Comparison of ENCODE assay signal across 8 cellular contexts in genomic region chr16:1474471-1474795, GRCh38. TPM values are rescaled to one million over a fixed set of nuclear protein-coding genes. Genes with fewer than 3 reads are reported as not detected.
DNase-seq lines count a peak whose midpoint lies in the region; ATAC-seq and TF ChIP-seq lines count a peak whose summit lies in the region.

No MANE protein-coding gene starts in this region.

- no peak for TF ChIP-seq CTCF in CD14-positive monocyte (IDR thresholded peaks at IDR 0.05)
- no peak for TF ChIP-seq CTCF in RWPE1 (conservative IDR thresholded peaks at IDR 0.05; ENCODE audit: low read depth)
- no peak for TF ChIP-seq CTCF in foreskin fibroblast (IDR thresholded peaks at IDR 0.05; ENCODE audit: low read depth, low read length)
- TF ChIP-seq CTCF in gastrocnemius medialis (IDR thresholded peaks at IDR 0.05 in 4 of 5, conservative IDR thresholded peaks at IDR 0.05 in 1 of 5), result no peak
- no peak for TF ChIP-seq CTCF in omental fat pad (IDR thresholded peaks at IDR 0.05)
- no peak for TF ChIP-seq CTCF in GM13976 (IDR thresholded peaks at IDR 0.05; ENCODE audit: borderline replicate concordance, control extremely low read depth, extremely low read depth, insufficient read depth, missing control alignments)

- DNase-seq in CD14-positive monocyte (ENCODE audit: low spot score), result no peak
- peak; percentile 15 for DNase-seq in RWPE1 (ENCODE audit: low spot score)
- DNase-seq in foreskin fibroblast, result peak in 1 of 2 donors; percentile 27
- DNase-seq in gastrocnemius medialis, result no peak
- DNase-seq in omental fat pad (ENCODE audit: low spot score), result no peak
- no peak for DNase-seq in NCI-H1417 treated with DMSO at 0.1 percent for 48 hours (lab: John Stamatoyannopoulos, UW)
- DNase-seq in GM13976 (ENCODE audit: low spot score), result no peak

- no peaks in the 10 kb centered on the region for H3K27me3 ChIP-seq in gastrocnemius medialis

- no peak for TF ChIP-seq POLR2A in gastrocnemius medialis (IDR thresholded peaks at IDR 0.05)

- peaks cover 52% of the 10 kb centered on the region for H3K4me1 Mint-ChIP-seq in CD14-positive monocyte

- intact Hi-C loops in CD14-positive monocyte (cut with micrococcal nuclease) (loop anchor here (5.0 to 10.0 kb wide), 4 partner anchors 68 to 300 kb away; partner anchors contain the start of genes CRAMP1 (in 2 of the 2), IFT140 (in 2 of the 2), EME2 (in 1 of the 2) and MRPS34 (in 1 of the 2)), gastrocnemius medialis (cut with DNase I; ENCODE audit: low total_unique reads) (loop anchor here (2.0 to 10.0 kb wide), 3 partner anchors 54 to 210 kb away; partner anchors contain the start of genes UBE2I and UQCC4)

- H3K4me1 ChIP-seq in gastrocnemius medialis, result peaks cover 14 to 27% of the 10 kb centered on the region in 2 donors

- H3K4me3 ChIP-seq in foreskin fibroblast (ENCODE audit: low read depth in 1 of 2, low read length in 2 of 2) (peak overlapping the region; percentile 67 to 78), gastrocnemius medialis (peak overlapping the region; percentile 80 to 100 (median 86))

- H3K36me3 ChIP-seq in gastrocnemius medialis, result no peaks in the 10 kb centered on the region

- H3K36me3 Mint-ChIP-seq in CD14-positive monocyte, result peaks cover 4 to 8% of the 10 kb centered on the region in 2 donors

- H3K27ac ChIP-seq in RWPE1, result peak overlapping the region; percentile 79
- H3K27ac ChIP-seq in gastrocnemius medialis, result peak overlapping the region; percentile 90 to 98 (median 94)

- ATAC-seq in GM21576 (IDR thresholded peaks at IDR 0.05; ENCODE audit: unreplicated experiment) (peak; percentile 5), gastrocnemius medialis (no peak), omental fat pad (ENCODE audit: low FRiP score) (no peak)

- peaks cover 0 to 5% (median 0%) of the 10 kb centered on the region in 3 donors for H3K27me3 Mint-ChIP-seq in CD14-positive monocyte (ENCODE audit: low read depth in 3 of 3)

- CTCF ChIA-PET in RWPE1 (lab: Yijun Ruan, JAX), result no interaction called here

- H3K9me3 Mint-ChIP-seq in CD14-positive monocyte, result peaks cover 0 to 7% (median 4%) of the 10 kb centered on the region in 7 donors

- H3K27ac Mint-ChIP-seq in CD14-positive monocyte, result peak overlapping the region; percentile 64 to 95 (median 90)

- peak overlapping the region; percentile 82 to 93 for H3K4me3 Mint-ChIP-seq in CD14-positive monocyte

- POLR2A ChIA-PET in RWPE1 (lab: Yijun Ruan, JAX; ENCODE audit: low non-redundant PET), result interaction anchor here (0.7 kb wide), 2 partner anchors 136 to 295 kb away, joined by 3 to 4 read pairs; no protein-coding TSS in a partner anchor

- in situ Hi-C loops in gastrocnemius medialis (cut with MboI; ENCODE audit: low sequenced_read_pairs in 4 of 4), result no loop called here
- in situ Hi-C loops in GM13976 (cut with MboI; ENCODE audit: low sequenced_read_pairs, unreplicated experiment), result no loop called here

- no peaks in the 10 kb centered on the region for H3K9me3 ChIP-seq in gastrocnemius medialis

RNA-seq across cellular contexts. Expression of gene CLCN7, which starts 0.4 kb away (rescaled TPM):
- polyA plus RNA-seq in CD14-positive monocyte, result 10 to 100 TPM; 37.4 to 56.5 TPM
- total RNA-seq in gastrocnemius medialis (10 to 100 TPM; 24.8 to 45.8 (median 38.4) TPM), omental fat pad (10 to 100 TPM; 42.6 to 62.3 (median 52.2) TPM)

RNA-seq across cellular contexts. Expression of gene PTX4, which starts 14.3 kb away (rescaled TPM):
- not detected for polyA plus RNA-seq in CD14-positive monocyte
- total RNA-seq in gastrocnemius medialis (under 1 TPM in 1 of 4 donors, not detected in 3; 0.41 TPM), omental fat pad (not detected)

RNA-seq across cellular contexts. Expression of gene TELO2, which starts 18.7 kb away (rescaled TPM):
- polyA plus RNA-seq in CD14-positive monocyte, result 10 to 100 TPM in 1 of 2 donors, 1 to 10 TPM in 1; 7.3 to 11.4 TPM
- 10 to 100 TPM in 2 of 4 donors, 1 to 10 TPM in 2; 2.9 to 11.2 (median 9.8) TPM for total RNA-seq in gastrocnemius medialis
- 10 to 100 TPM; 12.7 to 38.5 (median 22.2) TPM for total RNA-seq in omental fat pad

RNA-seq across cellular contexts. Expression of gene CCDC154, which starts 30.1 kb away (rescaled TPM):
- polyA plus RNA-seq in CD14-positive monocyte, result not detected
- total RNA-seq in gastrocnemius medialis (under 1 TPM in 1 of 4 donors, not detected in 3; 0.40 TPM), omental fat pad (1 to 10 TPM in 1 of 4 donors, under 1 TPM in 3; 0.19 to 5.7 (median 0.37) TPM)

RNA-seq across cellular contexts. Expression of gene PERCC1, which starts 43.6 kb away (rescaled TPM):
- not detected for polyA plus RNA-seq in CD14-positive monocyte
- total RNA-seq in gastrocnemius medialis (not detected), omental fat pad (1 to 10 TPM in 1 of 4 donors, not detected in 3; 1.9 TPM)
